4 cellular contexts compared by ENCODE assay signal in the genomic region with DNA sequence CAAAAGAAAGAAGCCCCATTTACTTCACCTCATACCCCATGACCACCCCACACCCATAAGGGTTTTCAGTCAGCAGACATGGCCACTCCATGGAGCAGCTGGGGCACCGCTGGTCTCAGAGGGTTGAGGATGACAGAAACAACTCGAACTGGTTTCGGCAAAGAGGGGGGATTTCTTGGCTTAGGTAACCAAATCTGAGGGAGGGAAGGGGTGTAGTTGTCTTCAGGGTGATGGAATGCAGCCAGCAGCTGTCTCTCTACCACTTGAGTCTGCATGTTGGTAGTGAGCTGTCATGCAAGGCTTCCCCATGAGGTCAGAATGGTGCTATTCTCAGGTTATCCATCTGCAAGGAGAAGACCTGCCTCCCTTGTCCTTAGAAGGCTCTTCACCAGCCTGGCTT. TPM values are rescaled to one million over a fixed set of nuclear protein-coding genes. Genes with fewer than 3 reads are reported as not detected.
"Had no signal": no experiment of that assay in that cellular context is flagged by ENCODE, and none has a peak within 500 bp of the region (broad histone marks: within the 10 kb centered on the region; RNA-seq: fewer than 3 reads in every experiment).

No MANE protein-coding gene starts in this region.

- DNase-seq: GDM1, GF-D8 had no signal

- H3K4me3 ChIP-seq: GM12878 had no signal

- ATAC-seq: GM12878 had no signal

RNA-seq across cellular contexts. Expression of a gene that starts 55.5 kb away (rescaled TPM):
- total RNA-seq: G401, GM12878 had no signal
